In genomic region chr13:66887088-66887487, GRCh38 we compare ENCODE assay signal across 12 cellular contexts.
DNase-seq lines count a peak whose midpoint lies in the region; ATAC-seq and TF ChIP-seq lines count a peak whose summit lies in the region.
"Had no signal": no experiment of that assay in that cellular context is flagged by ENCODE, and none has a peak within 500 bp of the region (broad histone marks: within the 10 kb centered on the region; RNA-seq: fewer than 3 reads in every experiment).

No MANE protein-coding gene starts in this region.

- no peak overlapping the region for H3K27ac ChIP-seq in coronary artery
- H3K27ac ChIP-seq: GM23248, upper lobe of right lung had no signal

- peak; percentile 80 for ATAC-seq in GM21528 (IDR thresholded peaks at IDR 0.05; ENCODE audit: low FRiP score, unreplicated experiment)
- ATAC-seq: upper lobe of right lung had no signal

- TF ChIP-seq CTCF in foreskin fibroblast (IDR thresholded peaks at IDR 0.05; ENCODE audit: low read depth, low read length) (no peak), coronary artery (IDR thresholded peaks at IDR 0.05) (no peak)

- intact Hi-C loops in posterior vena cava (cut with DNase I), result no loop called here

- DNase-seq in COR-L47 (lab: John Stamatoyannopoulos, UW) (peak; percentile 20), NCI-H1092 treated with DMSO at 0.1 percent for 48 hours (lab: John Stamatoyannopoulos, UW) (peak; percentile 82), foreskin fibroblast (peak; percentile 1 to 9), coronary artery (ENCODE audit: low spot score) (no peak), SIG-M5 treated with dmso at 0.1 percent for 504 hours (lab: John Stamatoyannopoulos, UW; ENCODE audit: unreplicated experiment) (no peak), posterior vena cava (ENCODE audit: low spot score) (no peak)
- no peak for DNase-seq in activated naive CD4-positive, alpha-beta T cell (lab: John Stamatoyannopoulos, UW)
- DNase-seq: GM23248; NCI-H1048; stimulated activated CD4-positive, alpha-beta T cell treated with anti-CD3 and anti-CD28 coated beads, Interleukin-12 subunit alpha, Interleukin-12 subunit beta, amount 100 ng/mL, for 4 hours; upper lobe of right lung had no signal

- no peak overlapping the region for H3K4me3 ChIP-seq in foreskin fibroblast (ENCODE audit: low read depth in 1 of 2, low read length in 2 of 2)
- H3K4me3 ChIP-seq in coronary artery, result no peak overlapping the region
- H3K4me3 ChIP-seq: GM23248, upper lobe of right lung had no signal

Comparison
In these comparisons a context has a peak if more than half of its experiments do, and no peak if none do; other contexts are left out.
1. DNase-seq: peak in COR-L47 (single experiment), NCI-H1092 treated with DMSO at 0.1 percent for 48 hours (single experiment) and foreskin fibroblast (2 of 2); none in coronary artery (single experiment), SIG-M5 treated with dmso at 0.1 percent for 504 hours (single experiment), activated naive CD4-positive, alpha-beta T cell (0 of 4) and posterior vena cava (single experiment).